Comparison of ENCODE assay signal across 17 cellular contexts in genomic region chr1:13494025-13494424, GRCh38. TPM values are rescaled to one million over a fixed set of nuclear protein-coding genes. Genes with fewer than 3 reads are reported as not detected.
DNase-seq lines count a peak whose midpoint lies in the region; ATAC-seq and TF ChIP-seq lines count a peak whose summit lies in the region.
"Had no signal": no experiment of that assay in that cellular context is flagged by ENCODE, and none has a peak within 500 bp of the region (broad histone marks: within the 10 kb centered on the region; RNA-seq: fewer than 3 reads in every experiment).

No MANE protein-coding gene starts in this region.

- peaks cover 20% of the 10 kb centered on the region for H3K27me3 Mint-ChIP-seq in activated naive CD4-positive, alpha-beta T cell treated with anti-CD3 and anti-CD28 coated beads for 36 hours (ENCODE audit: low read depth)
- peaks cover 67% of the 10 kb centered on the region for H3K27me3 Mint-ChIP-seq in stimulated activated memory B cell treated with anti-CD40 and anti-IgM and Interleukin-4, amounts not matched to agents 10 μg/mL and 1 μg/mL and 100 μg/mL, for 72 hours
- peaks cover 8% of the 10 kb centered on the region for H3K27me3 Mint-ChIP-seq in endothelial cell (ENCODE audit: unreplicated experiment)

- H3K4me3 Mint-ChIP-seq in activated naive CD4-positive, alpha-beta T cell treated with anti-CD3 and anti-CD28 coated beads for 36 hours, result no peak overlapping the region
- no peak overlapping the region for H3K4me3 Mint-ChIP-seq in stimulated activated memory B cell treated with anti-CD40 and anti-IgM and Interleukin-4, amounts not matched to agents 10 μg/mL and 1 μg/mL and 100 μg/mL, for 72 hours
- H3K4me3 Mint-ChIP-seq in endothelial cell (ENCODE audit: unreplicated experiment), result no peak overlapping the region

- intact Hi-C loops in activated naive CD4-positive, alpha-beta T cell treated with anti-CD3 and anti-CD28 coated beads for 36 hours (cut with micrococcal nuclease), result no loop called here

- peak; percentile 9 for DNase-seq in activated naive CD4-positive, alpha-beta T cell treated with anti-CD3 and anti-CD28 coated beads for 36 hours
- no peak for DNase-seq in activated naive CD4-positive, alpha-beta T cell (lab: John Stamatoyannopoulos, UW)
- DNase-seq in SKM-1 (lab: John Stamatoyannopoulos, UW; ENCODE audit: unreplicated experiment) (no peak), endothelial cell (ENCODE audit: low spot score) (no peak), D341Med (ENCODE audit: low spot score) (no peak)
- DNase-seq: activated effector memory CD4-positive, alpha-beta T cell treated with anti-CD3 and anti-CD28 coated beads, Interleukin-2, amount 50 U/mL, for 16 hours; body of pancreas; left colon; MM.1S; NCI-H2081 treated with DMSO at 0.1 percent for 48 hours; SHP77 treated with DMSO at 0.1 percent for 48 hours; T1000 had no signal

- TF ChIP-seq CTCF in endothelial cell (IDR thresholded peaks at IDR 0.05; ENCODE audit: unreplicated experiment), result no peak

- no peak overlapping the region for H3K27ac Mint-ChIP-seq in activated naive CD4-positive, alpha-beta T cell treated with anti-CD3 and anti-CD28 coated beads for 36 hours
- no peak overlapping the region for H3K27ac Mint-ChIP-seq in stimulated activated memory B cell treated with anti-CD40 and anti-IgM and Interleukin-4, amounts not matched to agents 10 μg/mL and 1 μg/mL and 100 μg/mL, for 72 hours
- H3K27ac Mint-ChIP-seq in endothelial cell (ENCODE audit: unreplicated experiment), result no peak overlapping the region

- CTCF ChIA-PET in activated naive CD4-positive, alpha-beta T cell treated with anti-CD3 and anti-CD28 coated beads for 36 hours (lab: Charles Lee), result interaction anchor here (0.5 kb wide), 1 partner anchor 35 kb away, joined by 3 read pairs; no protein-coding TSS in a partner anchor

- H3K9me3 Mint-ChIP-seq in activated naive CD4-positive, alpha-beta T cell treated with anti-CD3 and anti-CD28 coated beads for 36 hours, result no peaks in the 10 kb centered on the region
- no peaks in the 10 kb centered on the region for H3K9me3 Mint-ChIP-seq in stimulated activated memory B cell treated with anti-CD40 and anti-IgM and Interleukin-4, amounts not matched to agents 10 μg/mL and 1 μg/mL and 100 μg/mL, for 72 hours
- no peaks in the 10 kb centered on the region for H3K9me3 Mint-ChIP-seq in endothelial cell (ENCODE audit: unreplicated experiment)

- no peaks in the 10 kb centered on the region for H3K36me3 Mint-ChIP-seq in activated naive CD4-positive, alpha-beta T cell treated with anti-CD3 and anti-CD28 coated beads for 36 hours (ENCODE audit: low read depth)
- no peaks in the 10 kb centered on the region for H3K36me3 Mint-ChIP-seq in stimulated activated memory B cell treated with anti-CD40 and anti-IgM and Interleukin-4, amounts not matched to agents 10 μg/mL and 1 μg/mL and 100 μg/mL, for 72 hours
- no peaks in the 10 kb centered on the region for H3K36me3 Mint-ChIP-seq in endothelial cell (ENCODE audit: low read depth, unreplicated experiment)

- peak; percentile 78 for ATAC-seq in GM21360 (IDR thresholded peaks at IDR 0.05; ENCODE audit: unreplicated experiment)
- peak; percentile 61 for ATAC-seq in HG03521 (IDR thresholded peaks at IDR 0.05; ENCODE audit: unreplicated experiment)
- ATAC-seq in stimulated activated memory B cell treated with anti-CD40 and anti-IgM and Interleukin-4, amounts not matched to agents 10 μg/mL and 1 μg/mL and 100 μg/mL, for 72 hours, result peak; percentile 73
- ATAC-seq: body of pancreas, left colon had no signal

- no peaks in the 10 kb centered on the region for H3K4me1 Mint-ChIP-seq in activated naive CD4-positive, alpha-beta T cell treated with anti-CD3 and anti-CD28 coated beads for 36 hours (ENCODE audit: low read depth)
- no peaks in the 10 kb centered on the region for H3K4me1 Mint-ChIP-seq in stimulated activated memory B cell treated with anti-CD40 and anti-IgM and Interleukin-4, amounts not matched to agents 10 μg/mL and 1 μg/mL and 100 μg/mL, for 72 hours
- peaks cover 2% of the 10 kb centered on the region for H3K4me1 Mint-ChIP-seq in endothelial cell (ENCODE audit: unreplicated experiment)

RNA-seq across cellular contexts. Expression of gene LRRC38, which starts 19.8 kb away (rescaled TPM):
- not detected for total RNA-seq in activated naive CD4-positive, alpha-beta T cell treated with anti-CD3 and anti-CD28 coated beads for 36 hours
- not detected for total RNA-seq in endothelial cell (ENCODE audit: unreplicated experiment)
- total RNA-seq: body of pancreas, fibroblast of lung, H4, left colon had no signal
